ENCODE assay signal across 19 cellular contexts in the genomic region with DNA sequence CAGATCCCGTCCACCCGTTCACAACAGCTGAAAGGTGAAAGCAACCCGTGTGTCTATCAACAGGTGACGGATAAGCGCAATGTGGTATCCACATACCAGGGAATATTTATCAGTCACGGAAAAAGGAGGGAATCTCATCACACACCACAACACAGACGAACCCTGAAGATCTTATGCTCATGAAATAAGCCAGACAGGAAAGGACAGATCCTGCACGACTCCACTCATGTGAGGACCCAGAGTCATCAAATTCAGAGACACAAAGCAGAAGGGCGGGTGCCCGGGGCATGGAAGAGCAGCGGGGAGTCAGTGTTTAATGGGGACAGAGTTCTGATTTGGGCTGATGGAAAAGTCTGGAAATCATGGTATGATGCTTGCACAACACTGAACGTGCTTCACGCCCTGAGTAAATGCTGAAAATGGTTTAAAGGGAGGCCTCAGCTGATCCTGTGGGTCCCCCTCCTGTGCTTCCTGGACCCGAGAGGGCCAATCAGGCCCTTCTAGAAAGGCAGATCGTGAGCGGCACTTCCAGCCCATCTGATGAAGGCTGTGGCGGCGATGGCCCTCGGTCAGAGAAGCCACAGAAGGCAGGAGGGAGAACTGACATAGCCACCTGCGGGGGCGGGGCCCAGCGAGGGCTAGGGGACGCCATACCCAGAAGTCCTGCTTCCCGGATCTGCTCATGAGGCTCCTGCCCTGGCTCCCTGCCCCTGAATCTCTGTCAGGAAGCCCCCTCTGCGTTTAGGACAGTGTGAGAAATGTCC. TPM values are rescaled to one million over a fixed set of nuclear protein-coding genes. Genes with fewer than 3 reads are reported as not detected.
DNase-seq lines count a peak whose midpoint lies in the region; ATAC-seq and TF ChIP-seq lines count a peak whose summit lies in the region.
"Had no signal": no experiment of that assay in that cellular context is flagged by ENCODE, and none has a peak within 500 bp of the region (broad histone marks: within the 10 kb centered on the region; RNA-seq: fewer than 3 reads in every experiment).

No MANE protein-coding gene starts in this region.

- peak overlapping the region; percentile 48 for H3K4me3 Mint-ChIP-seq in endothelial cell (ENCODE audit: unreplicated experiment)
- no peak overlapping the region for H3K4me3 Mint-ChIP-seq in glutamatergic neuron (ENCODE audit: unreplicated experiment)

- H3K36me3 Mint-ChIP-seq in endothelial cell (ENCODE audit: low read depth, unreplicated experiment) (peaks cover 32% of the 10 kb centered on the region), glutamatergic neuron (ENCODE audit: unreplicated experiment) (no peaks in the 10 kb centered on the region)

- CTCF ChIA-PET in RWPE1 (lab: Yijun Ruan, JAX) = no interaction called here

- H3K9me3 ChIP-seq in heart left ventricle (no peaks in the 10 kb centered on the region), upper lobe of right lung (no peaks in the 10 kb centered on the region)
- H3K9me3 ChIP-seq: SK-N-SH had no signal

- no peak for TF ChIP-seq CTCF in heart left ventricle (IDR thresholded peaks at IDR 0.05)
- no peak for TF ChIP-seq CTCF in endothelial cell (IDR thresholded peaks at IDR 0.05; ENCODE audit: unreplicated experiment)
- TF ChIP-seq CTCF in upper lobe of right lung (IDR thresholded peaks at IDR 0.05) = no peak
- TF ChIP-seq CTCF in glutamatergic neuron (IDR thresholded peaks at IDR 0.05; ENCODE audit: partially characterized antibody, unreplicated experiment) = no peak
- TF ChIP-seq CTCF in RWPE1 (conservative IDR thresholded peaks at IDR 0.05; ENCODE audit: low read depth) = no peak

- DNase-seq in left ventricle myocardium superior (peak; percentile 26), heart left ventricle (no peak), RPMI8226 (peak; percentile 58), endothelial cell (ENCODE audit: low spot score) (no peak), upper lobe of right lung (peak; percentile 61), glutamatergic neuron (no peak), RWPE1 (ENCODE audit: low spot score) (no peak)
- DNase-seq: COR-L47, EL, HCEC 1CT, NCI-H2029, NCI-H748 treated with DMSO at 0.1 percent for 48 hours, Right ventricle myocardium superior, SK-N-SH had no signal

- 74 to 84% (median 81%) methylated on average over 25 of the region's 25 CpGs for WGBS in heart left ventricle, 4 donors

- H3K27ac ChIP-seq in heart left ventricle (no peak overlapping the region), upper lobe of right lung (no peak overlapping the region), RWPE1 (no peak overlapping the region)
- H3K27ac ChIP-seq: C4-2B had no signal

- peaks cover 0 to 28% (median 0%) of the 10 kb centered on the region in 9 donors for H3K27me3 ChIP-seq in heart left ventricle
- no peaks in the 10 kb centered on the region for H3K27me3 ChIP-seq in upper lobe of right lung

- peaks cover 10% of the 10 kb centered on the region for H3K27me3 Mint-ChIP-seq in endothelial cell (ENCODE audit: unreplicated experiment)
- H3K27me3 Mint-ChIP-seq in glutamatergic neuron (ENCODE audit: unreplicated experiment) = peaks cover 20% of the 10 kb centered on the region

- no peak for TF ChIP-seq POLR2A in heart left ventricle (IDR thresholded peaks at IDR 0.05)

- H3K4me1 Mint-ChIP-seq in endothelial cell (ENCODE audit: unreplicated experiment) (peaks cover 2% of the 10 kb centered on the region), glutamatergic neuron (ENCODE audit: low read depth, unreplicated experiment) (peaks cover 26% of the 10 kb centered on the region)

- H3K36me3 ChIP-seq in heart left ventricle = no peaks in the 10 kb centered on the region
- no peaks in the 10 kb centered on the region for H3K36me3 ChIP-seq in upper lobe of right lung

- H3K4me1 ChIP-seq in heart left ventricle = no peaks in the 10 kb centered on the region
- no peaks in the 10 kb centered on the region for H3K4me1 ChIP-seq in upper lobe of right lung

- POLR2A ChIA-PET in RWPE1 (lab: Yijun Ruan, JAX; ENCODE audit: low non-redundant PET) = no interaction called here

- H3K4me3 ChIP-seq in heart left ventricle (no peak overlapping the region), upper lobe of right lung (no peak overlapping the region)

- H3K9me3 Mint-ChIP-seq in endothelial cell (ENCODE audit: unreplicated experiment) = no peaks in the 10 kb centered on the region
- H3K9me3 Mint-ChIP-seq in glutamatergic neuron (ENCODE audit: unreplicated experiment) = peaks cover 16% of the 10 kb centered on the region

- ATAC-seq in left ventricle myocardium superior (no peak), heart left ventricle (no peak), upper lobe of right lung (no peak), GM18907 (IDR thresholded peaks at IDR 0.05; ENCODE audit: unreplicated experiment) (no peak)

- H3K27ac Mint-ChIP-seq in endothelial cell (ENCODE audit: unreplicated experiment) (no peak overlapping the region), glutamatergic neuron (ENCODE audit: unreplicated experiment) (no peak overlapping the region)

- intact Hi-C loops in left ventricle myocardium superior (cut with micrococcal nuclease) = no loop called here
- intact Hi-C loops in heart left ventricle (cut with DNase I) = no loop called here
- intact Hi-C loops in upper lobe of right lung (cut with DNase I) = no loop called here

RNA-seq across cellular contexts. Expression of a gene that starts 19.1 kb away (rescaled TPM):
- total RNA-seq in left ventricle myocardium superior (0.37 TPM), heart left ventricle (1 to 10 TPM in 2 of 9 donors, under 1 TPM in 4, not detected in 3; 0.37 to 1.7 (median 0.52) TPM), endothelial cell (ENCODE audit: unreplicated experiment) (57.0 TPM), upper lobe of right lung (1.3 TPM), glutamatergic neuron (ENCODE audit: unreplicated experiment) (70.5 TPM)
- polyA plus RNA-seq in heart left ventricle = not detected
- total RNA-seq: MCF 10A; NCI-H460; T-helper 1 cell treated with Interleukin-12 subunit alpha and Interleukin-12 subunit beta and Interleukin-4 antibody, amounts not matched to agents 30 ng/mL and 1 ng/mL, for 36 hours had no signal

RNA-seq across cellular contexts. Expression of a gene that starts 49.2 kb away (rescaled TPM):
- total RNA-seq in left ventricle myocardium superior (36.5 TPM), heart left ventricle (10 to 100 TPM; 37.2 to 56.3 (median 42.6) TPM), endothelial cell (ENCODE audit: unreplicated experiment) (41.5 TPM), upper lobe of right lung (55.2 TPM), glutamatergic neuron (ENCODE audit: unreplicated experiment) (41.6 TPM)
- polyA plus RNA-seq in heart left ventricle = 10 to 100 TPM; 22.6 to 34.7 TPM

RNA-seq across cellular contexts. Expression of a gene that starts 49.2 kb away (rescaled TPM):
- total RNA-seq in left ventricle myocardium superior (not detected), heart left ventricle (under 1 TPM in 1 of 9 donors, not detected in 8; 0.52 TPM), endothelial cell (ENCODE audit: unreplicated experiment) (not detected), upper lobe of right lung (not detected), glutamatergic neuron (ENCODE audit: unreplicated experiment) (not detected)
- under 1 TPM in 1 of 2 donors, not detected in 1; 0.50 TPM for polyA plus RNA-seq in heart left ventricle
- total RNA-seq: MCF 10A; T-helper 1 cell treated with Interleukin-12 subunit alpha and Interleukin-12 subunit beta and Interleukin-4 antibody, amounts not matched to agents 30 ng/mL and 1 ng/mL, for 36 hours had no signal
- polyA plus RNA-seq: SK-N-SH had no signal

Comparison
In these comparisons a context has a peak if more than half of its experiments do, and no peak if none do; other contexts are left out.
1. DNase-seq: peak in left ventricle myocardium superior (single experiment), RPMI8226 (single experiment) and upper lobe of right lung (single experiment); none in heart left ventricle (0 of 5), endothelial cell (single experiment), glutamatergic neuron (single experiment) and RWPE1 (single experiment).
2. RNA of a gene that starts 19.1 kb away (total RNA-seq): 70.5 TPM in glutamatergic neuron (single experiment) and 57.0 TPM in endothelial cell (single experiment); 1.3 TPM in upper lobe of right lung (single experiment), 0.37 to 1.7 TPM in heart left ventricle and 0.37 TPM in left ventricle myocardium superior (single experiment); every median in the first group is over 10 times any median in the second.